Comparison of ENCODE assay signal across 36 cellular contexts in the genomic region with DNA sequence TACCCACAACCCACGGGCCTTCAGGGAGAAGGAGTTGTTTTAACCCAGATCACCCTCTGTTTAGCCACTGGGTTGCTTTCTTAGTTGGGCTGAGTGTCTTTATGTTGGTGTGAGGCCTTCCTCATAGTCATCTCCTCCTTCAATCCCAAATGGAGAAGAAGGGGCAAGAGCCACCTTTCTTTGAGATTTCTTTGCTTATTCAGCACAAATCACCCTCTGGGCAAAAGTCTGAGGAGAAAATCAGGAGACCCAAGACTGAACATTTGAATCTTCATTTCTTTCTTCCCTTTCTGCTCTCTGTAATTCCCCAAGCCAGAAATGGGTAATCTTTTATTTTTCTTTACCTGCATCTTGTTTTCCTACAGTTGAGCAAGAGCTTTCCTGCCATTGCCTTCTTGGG.
A peak's percentile ranks its signal among the peaks of the same experiment; 100 is the strongest.
DNase-seq lines count a peak whose midpoint lies in the region; ATAC-seq, FAIRE-seq and TF ChIP-seq lines count a peak whose summit lies in the region.
"Had no signal": no experiment of that assay in that cellular context is flagged by ENCODE, and none has a peak within 500 bp of the region (broad histone marks: within the 10 kb centered on the region; RNA-seq: fewer than 3 reads in every experiment).

No MANE protein-coding gene starts in this region.

- no peak overlapping the region for H3K27ac ChIP-seq in HepG2 (ENCODE audit: extremely low read length, insufficient read depth, low read length)
- H3K27ac ChIP-seq in right lobe of liver: no peak overlapping the region
- H3K27ac ChIP-seq in A549: no peak overlapping the region
- no peak overlapping the region for H3K27ac ChIP-seq in IMR-90 (ENCODE audit: insufficient read depth, low read length)
- H3K27ac ChIP-seq: 22Rv1; BLaER1; BLaER1 treated with 17β-estradiol and CSF1 and Interleukin-3, amounts not matched to agents 10 nM and 100 nM; C4-2B had no signal

- H2BK15ac ChIP-seq in IMR-90 (ENCODE audit: low read depth, low read length): no peak overlapping the region

- H3K9me3 Mint-ChIP-seq in stimulated activated naive B cell treated with anti-CD40 and anti-IgM and Interleukin-4, amounts not matched to agents 10 μg/mL and 1 μg/mL and 100 μg/mL, for 72 hours: no peaks in the 10 kb centered on the region
- H3K9me3 Mint-ChIP-seq: CD4-positive, alpha-beta memory T cell; CD4-positive, alpha-beta T cell; CD8-positive, alpha-beta memory T cell; CD8-positive, alpha-beta T cell had no signal

- H3K79me1 ChIP-seq in IMR-90 (ENCODE audit: low read depth in 1 of 2, low read length in 2 of 2): no peaks in the 10 kb centered on the region

- H3K4me2 ChIP-seq in HepG2 (ENCODE audit: low read depth, low read length) (no peak overlapping the region), A549 (no peak overlapping the region), IMR-90 (ENCODE audit: low read depth, low read length) (no peak overlapping the region)
- H3K4me2 ChIP-seq: BLaER1; BLaER1 treated with 17β-estradiol and CSF1 and Interleukin-3, amounts not matched to agents 10 nM and 100 nM had no signal

- TF ChIP-seq POLR2A in HepG2 (IDR thresholded peaks at IDR 0.05; ENCODE audit: insufficient read depth in 1 of 2, low read depth in 2 of 2, low read length in 2 of 2) (no peak), right lobe of liver (IDR thresholded peaks at IDR 0.05) (no peak), A549 (IDR thresholded peaks at IDR 0.05; ENCODE audit: low read length) (no peak), IMR-90 (IDR thresholded peaks at IDR 0.05; ENCODE audit: low read depth, low read length) (no peak)

- POLR2A ChIA-PET in HepG2 (lab: Yijun Ruan, JAX): no interaction called here
- POLR2A ChIA-PET in A549 (lab: Yijun Ruan, JAX): interaction anchor here (0.6 kb wide), 1 partner anchor 1086 kb away, joined by 3 read pairs; no protein-coding TSS in a partner anchor
- POLR2A ChIA-PET in IMR-90 (lab: Charles Lee; ENCODE audit: unreplicated experiment): no interaction called here

- DNase-seq in HepG2 (ENCODE audit: low spot score) (no peak), right lobe of liver (no peak), A549 (ENCODE audit: low read depth in 1 of 2, low spot score in 1 of 2) (no peak), IMR-90 (no peak), foreskin fibroblast (no peak)
- no peak for DNase-seq in stimulated activated naive B cell treated with anti-CD40 and anti-IgM and Interleukin-4, amounts not matched to agents 10 μg/mL and 1 μg/mL and 100 μg/mL, for 72 hours
- DNase-seq: 8988T; ACHN; AML-193; BE2C; C1 segment of cervical spinal cord; Caco-2; Calu3; CD4-positive, alpha-beta memory T cell; CD4-positive, alpha-beta T cell; CD4-positive, CD25-positive, alpha-beta regulatory T cell; CD8-positive, alpha-beta memory T cell; CD8-positive, alpha-beta T cell; COR-L47; DMS 273 treated with DMSO at 0.1 percent for 48 hours; DMS153; DMS53; DMS79; DMS79 treated with DMSO at 0.1 percent for 48 hours; DND-41; EL had no signal

- dilution Hi-C loops in IMR-90 (cut with HindIII; ENCODE audit: low sequenced_read_pairs, unreplicated experiment): no loop called here

- H3K56ac ChIP-seq in IMR-90 (ENCODE audit: extremely low read depth, insufficient read depth, low read length): no peak overlapping the region

- H3K9ac ChIP-seq in HepG2 (ENCODE audit: insufficient read depth, low read depth, low read length) (no peak overlapping the region), IMR-90 (ENCODE audit: low read depth, low read length) (no peak overlapping the region)
- H3K9ac ChIP-seq: BLaER1; BLaER1 treated with 17β-estradiol and CSF1 and Interleukin-3, amounts not matched to agents 10 nM and 100 nM had no signal

- H2BK20ac ChIP-seq in IMR-90 (ENCODE audit: low read depth, low read length): no peak overlapping the region

- CTCF ChIA-PET in HepG2 (lab: Yijun Ruan, JAX; ENCODE audit: low intra/inter-chr PET ratio, low total read pairs): no interaction called here
- CTCF ChIA-PET in A549 (lab: Yijun Ruan, JAX): interaction anchor here (1.0 kb wide), 1 partner anchor 13 kb away, joined by 3 read pairs; no protein-coding TSS in a partner anchor
- CTCF ChIA-PET in IMR-90 (lab: Yijun Ruan, JAX): interaction anchor here (0.6 kb wide), 1 partner anchor 1304 kb away, joined by 3 read pairs; no protein-coding TSS in a partner anchor

- no peak overlapping the region for H4K5ac ChIP-seq in IMR-90 (ENCODE audit: low read depth, low read length)

- H3K27me3 ChIP-seq in HepG2 (ENCODE audit: control insufficient read depth in 1 of 2, insufficient read depth in 2 of 2, low read length in 2 of 2) (no peaks in the 10 kb centered on the region), right lobe of liver (no peaks in the 10 kb centered on the region), IMR-90 (ENCODE audit: control insufficient read depth, insufficient read depth, low read length) (no peaks in the 10 kb centered on the region)
- H3K27me3 ChIP-seq: BE2C; BLaER1; BLaER1 treated with 17β-estradiol and CSF1 and Interleukin-3, amounts not matched to agents 10 nM and 100 nM had no signal

- H3K18ac ChIP-seq in IMR-90 (ENCODE audit: low read depth, low read length): no peak overlapping the region

- intact Hi-C loops in HepG2 (cut with micrococcal nuclease; ENCODE audit: unreplicated experiment): no loop called here
- intact Hi-C loops in right lobe of liver (cut with DNase I): no loop called here
- intact Hi-C loops in IMR-90 (cut with micrococcal nuclease): no loop called here

- H3K27me3 Mint-ChIP-seq in stimulated activated naive B cell treated with anti-CD40 and anti-IgM and Interleukin-4, amounts not matched to agents 10 μg/mL and 1 μg/mL and 100 μg/mL, for 72 hours: no peaks in the 10 kb centered on the region
- H3K27me3 Mint-ChIP-seq: B cell; CD4-positive, alpha-beta T cell had no signal

- FAIRE-seq in HepG2 (lab: Jason Lieb, UNC) (no peak), A549 (lab: Jason Lieb, UNC) (no peak)
- FAIRE-seq: A204.1, D721Med had no signal

- no peak overlapping the region for H3K4me3 ChIP-seq in HepG2 (replicated peaks in 1 of 3; ENCODE audit: insufficient read depth in 1 of 3, low read depth in 2 of 3, low read length in 3 of 3)
- no peak overlapping the region for H3K4me3 ChIP-seq in right lobe of liver
- H3K4me3 ChIP-seq in A549: no peak overlapping the region
- H3K4me3 ChIP-seq in IMR-90 (ENCODE audit: insufficient read depth, low read depth, low read length): no peak overlapping the region
- no peak overlapping the region for H3K4me3 ChIP-seq in foreskin fibroblast (ENCODE audit: low read depth in 1 of 2, low read length in 2 of 2)
- H3K4me3 ChIP-seq: BLaER1; BLaER1 treated with 17β-estradiol and CSF1 and Interleukin-3, amounts not matched to agents 10 nM and 100 nM had no signal

- no peak overlapping the region for H3K4ac ChIP-seq in IMR-90 (ENCODE audit: low read depth, low read length)

- no peak overlapping the region for H4K8ac ChIP-seq in IMR-90 (ENCODE audit: low read depth in 2 of 2, low read length in 2 of 2)

- H2AFZ ChIP-seq in HepG2 (ENCODE audit: low read length) (no peak overlapping the region), IMR-90 (replicated peaks; ENCODE audit: low read length, poor library complexity) (no peak overlapping the region)

- no peak overlapping the region for H3K23ac ChIP-seq in IMR-90 (ENCODE audit: low read depth, low read length)

- in situ Hi-C loops in HepG2 (cut with HindIII; ENCODE audit: extremely low pct_ligation_motif_present, low pct_unique_long_range_greater_than_20kb) (no loop called here), IMR-90 (cut with MboI; ENCODE audit: low sequenced_read_pairs) (no loop called here)

- whole genome bisulfite sequencing in HepG2 (ENCODE audit: low lambda C conversion rate): 0% methylated on average over 1 of the region's 1 CpG
- 33% methylated on average over 1 of the region's 1 CpG for WGBS in right lobe of liver (ENCODE audit: insufficient coverage, low coverage, low lambda C conversion rate, missing lambda C conversion rate)
- whole genome bisulfite sequencing in A549 (ENCODE audit: missing lambda C conversion rate): 10% methylated on average over 1 of the region's 1 CpG
- WGBS in IMR-90 (ENCODE audit: extremely low coverage in 2 of 2, insufficient read length in 1 of 2), 2 experiments: no CpG with 5 or more reads among the region's 1 CpG

- no peak overlapping the region for H2AK5ac ChIP-seq in IMR-90 (ENCODE audit: low read depth, low read length)

- H3K36me3 ChIP-seq in HepG2 (replicated peaks in 1 of 2; ENCODE audit: control insufficient read depth in 1 of 2, insufficient read depth in 2 of 2, low read length in 2 of 2) (no peaks in the 10 kb centered on the region), right lobe of liver (no peaks in the 10 kb centered on the region), IMR-90 (ENCODE audit: control insufficient read depth, insufficient read depth, low read length) (no peaks in the 10 kb centered on the region)
- H3K36me3 ChIP-seq: BE2C; BLaER1; BLaER1 treated with 17β-estradiol and CSF1 and Interleukin-3, amounts not matched to agents 10 nM and 100 nM had no signal

- TF ChIP-seq CTCF in HepG2 (CRISPR knock-in tag; IDR thresholded peaks at IDR 0.05): no peak
- no peak for TF ChIP-seq CTCF in right lobe of liver (IDR thresholded peaks at IDR 0.05)
- TF ChIP-seq CTCF in A549 (IDR thresholded peaks at IDR 0.05): no peak
- no peak for TF ChIP-seq CTCF in IMR-90 (conservative IDR thresholded peaks at IDR 0.05; ENCODE audit: low read depth, low read length)
- no peak for TF ChIP-seq CTCF in foreskin fibroblast (IDR thresholded peaks at IDR 0.05; ENCODE audit: low read depth, low read length)

- BruUV-seq in HepG2 (replicated peaks; lab: Mats Ljungman, UMichigan) (no TSS peak), IMR-90 (replicated peaks; lab: Mats Ljungman, UMichigan) (no TSS peak)

- H4K20me1 ChIP-seq in HepG2 (ENCODE audit: insufficient read depth, low read length) (no peaks in the 10 kb centered on the region), IMR-90 (ENCODE audit: insufficient read depth, low read length) (no peaks in the 10 kb centered on the region)
- H4K20me1 ChIP-seq: BLaER1; BLaER1 treated with 17β-estradiol and CSF1 and Interleukin-3, amounts not matched to agents 10 nM and 100 nM had no signal

- TF ChIP-seq EP300 in HepG2 (IDR thresholded peaks at IDR 0.05; ENCODE audit: low read depth in 2 of 2, low read length in 2 of 2) (no peak), HepG2 (CRISPR knock-in tag; IDR thresholded peaks at IDR 0.05; ENCODE audit: borderline replicate concordance) (no peak), A549 (IDR thresholded peaks at IDR 0.05) (no peak)

- no peak overlapping the region for H2BK5ac ChIP-seq in IMR-90 (ENCODE audit: low read depth, low read length, poor library complexity, severe bottlenecking)

- H3K79me2 ChIP-seq in HepG2 (ENCODE audit: insufficient read depth, low read length): no peaks in the 10 kb centered on the region

- no peaks in the 10 kb centered on the region for H3K9me3 ChIP-seq in HepG2 (ENCODE audit: low read length)
- H3K9me3 ChIP-seq in right lobe of liver: no peaks in the 10 kb centered on the region
- no peaks in the 10 kb centered on the region for H3K9me3 ChIP-seq in A549
- H3K9me3 ChIP-seq in IMR-90 (ENCODE audit: control insufficient read depth, insufficient read depth, low read length): no peaks in the 10 kb centered on the region
- H3K9me3 ChIP-seq: BE2C, BLaER1, Caco-2 had no signal

- H2BK120ac ChIP-seq in IMR-90 (ENCODE audit: low read depth, low read length): no peak overlapping the region

- no peak overlapping the region for H4K91ac ChIP-seq in IMR-90 (ENCODE audit: insufficient read depth, low read depth, low read length)

- no peaks in the 10 kb centered on the region for H3K4me1 ChIP-seq in HepG2 (ENCODE audit: insufficient read depth, low read length)
- no peaks in the 10 kb centered on the region for H3K4me1 ChIP-seq in right lobe of liver
- H3K4me1 ChIP-seq in A549: no peaks in the 10 kb centered on the region
- no peaks in the 10 kb centered on the region for H3K4me1 ChIP-seq in IMR-90 (ENCODE audit: control insufficient read depth, insufficient read depth, low read length)
- H3K4me1 ChIP-seq: BE2C; BLaER1; BLaER1 treated with 17β-estradiol and CSF1 and Interleukin-3, amounts not matched to agents 10 nM and 100 nM; Caco-2 had no signal

- H3K14ac ChIP-seq in IMR-90 (replicated peaks; ENCODE audit: low read depth, low read length): no peak overlapping the region

- no peaks in the 10 kb centered on the region for H3K36me3 Mint-ChIP-seq in stimulated activated naive B cell treated with anti-CD40 and anti-IgM and Interleukin-4, amounts not matched to agents 10 μg/mL and 1 μg/mL and 100 μg/mL, for 72 hours
- H3K36me3 Mint-ChIP-seq: CD14-positive monocyte; CD4-positive, alpha-beta memory T cell; CD4-positive, CD25-positive, alpha-beta regulatory T cell; CD8-positive, alpha-beta T cell had no signal

- TF ChIP-seq RAD21 in HepG2 (CRISPR knock-in tag; IDR thresholded peaks at IDR 0.05) (no peak), A549 (conservative IDR thresholded peaks at IDR 0.05 in 1 of 2, IDR thresholded peaks at IDR 0.05 in 1 of 2) (no peak), IMR-90 (IDR thresholded peaks at IDR 0.05; ENCODE audit: low read length) (no peak)

- peak overlapping the region; percentile 20 for H3K27ac Mint-ChIP-seq in stimulated activated naive B cell treated with anti-CD40 and anti-IgM and Interleukin-4, amounts not matched to agents 10 μg/mL and 1 μg/mL and 100 μg/mL, for 72 hours
- H3K27ac Mint-ChIP-seq: B cell; CD14-positive monocyte; CD4-positive, alpha-beta memory T cell; CD4-positive, alpha-beta T cell; CD4-positive, CD25-positive, alpha-beta regulatory T cell; CD8-positive, alpha-beta T cell had no signal

- no peak overlapping the region for H2AK9ac ChIP-seq in IMR-90 (replicated peaks; ENCODE audit: low read depth, low read length, poor library complexity)

- 0 out of 2 replicates have a peak, but pooled peaks cover 3% of the 10 kb centered on the region for H3K9me1 ChIP-seq in IMR-90 (ENCODE audit: insufficient read depth, low read length)

- H3K4me1 Mint-ChIP-seq in stimulated activated naive B cell treated with anti-CD40 and anti-IgM and Interleukin-4, amounts not matched to agents 10 μg/mL and 1 μg/mL and 100 μg/mL, for 72 hours: peaks cover 8 to 13% of the 10 kb centered on the region in 2 donors
- H3K4me1 Mint-ChIP-seq: CD14-positive monocyte; CD4-positive, alpha-beta memory T cell had no signal

- H3K4me3 Mint-ChIP-seq in stimulated activated naive B cell treated with anti-CD40 and anti-IgM and Interleukin-4, amounts not matched to agents 10 μg/mL and 1 μg/mL and 100 μg/mL, for 72 hours: no peak overlapping the region
- H3K4me3 Mint-ChIP-seq: B cell; CD14-positive monocyte; CD4-positive, alpha-beta memory T cell; CD4-positive, alpha-beta T cell; CD4-positive, CD25-positive, alpha-beta regulatory T cell; CD8-positive, alpha-beta memory T cell; CD8-positive, alpha-beta T cell had no signal

- no peak for ATAC-seq in HepG2
- ATAC-seq in right lobe of liver: no peak
- ATAC-seq in A549: no peak
- no peak for ATAC-seq in IMR-90 (ENCODE audit: low read depth)
- no peak for ATAC-seq in stimulated activated naive B cell treated with anti-CD40 and anti-IgM and Interleukin-4, amounts not matched to agents 10 μg/mL and 1 μg/mL and 100 μg/mL, for 72 hours (replicated peaks)
- no peak for ATAC-seq in HG03521 (IDR thresholded peaks at IDR 0.05; ENCODE audit: unreplicated experiment)
- no peak for ATAC-seq in GM18870 (IDR thresholded peaks at IDR 0.05; ENCODE audit: unreplicated experiment)
- ATAC-seq: CD8-positive, alpha-beta T cell had no signal

Comparison
In these comparisons a context has a peak if more than half of its experiments do, and no peak if none do; other contexts are left out.
1. Of the 38 proteins assayed by ChIP-seq in both HepG2 and A549: peak only in HepG2: none; only in A549: none; in both: MAFK; in neither: 37.